Comparison of ENCODE assay signal across 17 cellular contexts in genomic region chr18:35442701-35443100, GRCh38. TPM values are rescaled to one million over a fixed set of nuclear protein-coding genes. Genes with fewer than 3 reads are reported as not detected.
DNase-seq lines count a peak whose midpoint lies in the region; ATAC-seq and TF ChIP-seq lines count a peak whose summit lies in the region.
"Had no signal": no experiment of that assay in that cellular context is flagged by ENCODE, and none has a peak within 500 bp of the region (broad histone marks: within the 10 kb centered on the region; RNA-seq: fewer than 3 reads in every experiment).

No MANE protein-coding gene starts in this region.

- H3K4me1 Mint-ChIP-seq in mesothelial cell of epicardium (peaks cover 13% of the 10 kb centered on the region), glutamatergic neuron (ENCODE audit: low read depth, unreplicated experiment) (peaks cover 2% of the 10 kb centered on the region)

- H3K4me2 ChIP-seq in mammary epithelial cell (ENCODE audit: insufficient read depth, low read depth, low read length) (no peak overlapping the region), smooth muscle cell (peak overlapping the region; percentile 53)

- no peak overlapping the region for H3K9ac ChIP-seq in mammary epithelial cell (ENCODE audit: insufficient read depth, low read length)
- peak overlapping the region; percentile 9 for H3K9ac ChIP-seq in smooth muscle cell (ENCODE audit: low read depth)
- H3K9ac ChIP-seq: GM23248 had no signal

- no peaks in the 10 kb centered on the region for H3K36me3 ChIP-seq in mammary epithelial cell (ENCODE audit: insufficient read depth, low read length)
- no peaks in the 10 kb centered on the region for H3K36me3 ChIP-seq in breast epithelium
- H3K36me3 ChIP-seq in RWPE2 (ENCODE audit: low read depth): no peaks in the 10 kb centered on the region
- no peaks in the 10 kb centered on the region for H3K36me3 ChIP-seq in smooth muscle cell (ENCODE audit: low read depth)

- no peaks in the 10 kb centered on the region for H4K20me1 ChIP-seq in mammary epithelial cell (ENCODE audit: insufficient read depth, low read length)
- no peaks in the 10 kb centered on the region for H4K20me1 ChIP-seq in smooth muscle cell (ENCODE audit: low read depth)

- ATAC-seq in RWPE2 (ENCODE audit: low read depth) (no peak), GM19452 (IDR thresholded peaks at IDR 0.05; ENCODE audit: unreplicated experiment) (no peak)
- ATAC-seq: HCT116 had no signal

- WGBS in mammary epithelial cell (ENCODE audit: low coverage, missing lambda C conversion rate): 77% methylated on average over 5 of the region's 5 CpGs
- 12% methylated on average over 5 of the region's 5 CpGs for WGBS in smooth muscle cell (ENCODE audit: low lambda C conversion rate)

- H3K27me3 Mint-ChIP-seq in mesothelial cell of epicardium (ENCODE audit: low read depth): no peaks in the 10 kb centered on the region
- no peaks in the 10 kb centered on the region for H3K27me3 Mint-ChIP-seq in glutamatergic neuron (ENCODE audit: unreplicated experiment)

- in situ Hi-C loops in mammary epithelial cell (cut with MboI; ENCODE audit: low sequenced_read_pairs in 2 of 2): no loop called here

- H3K4me3 ChIP-seq in mammary epithelial cell (replicated peaks in 1 of 3; ENCODE audit: insufficient read depth in 1 of 3, low read depth in 2 of 3, low read length in 3 of 3): no peak overlapping the region
- H3K4me3 ChIP-seq in breast epithelium: no peak overlapping the region
- no peak overlapping the region for H3K4me3 ChIP-seq in RWPE2 (ENCODE audit: severe bottlenecking)
- no peak overlapping the region for H3K4me3 ChIP-seq in smooth muscle cell
- H3K4me3 ChIP-seq: GM23248 had no signal

- dilution Hi-C loops in mammary epithelial cell (cut with HindIII; ENCODE audit: low sequenced_read_pairs): no loop called here

- no peak for TF ChIP-seq POLR2A in breast epithelium (IDR thresholded peaks at IDR 0.05)

- no peaks in the 10 kb centered on the region for H3K9me3 ChIP-seq in mammary epithelial cell (replicated peaks; ENCODE audit: insufficient read depth, low read length)
- H3K9me3 ChIP-seq in breast epithelium: no peaks in the 10 kb centered on the region
- H3K9me3 ChIP-seq in RWPE2 (ENCODE audit: severe bottlenecking): no peaks in the 10 kb centered on the region
- H3K9me3 ChIP-seq in smooth muscle cell (replicated peaks; ENCODE audit: low read depth): no peaks in the 10 kb centered on the region

- BruUV-seq in mammary epithelial cell (replicated peaks; lab: Mats Ljungman, UMichigan): no TSS peak

- CTCF ChIA-PET in mammary epithelial cell (lab: Charles Lee; ENCODE audit: low non-redundant PET): no interaction called here

- no peak for DNase-seq in mammary epithelial cell
- DNase-seq in breast epithelium (ENCODE audit: low spot score in 2 of 2): no peak
- no peak for DNase-seq in RWPE2 (ENCODE audit: low spot score)
- DNase-seq in mesothelial cell of epicardium (ENCODE audit: low spot score in 2 of 2, unreplicated experiment in 2 of 2): no peak
- DNase-seq in smooth muscle cell (lab: John Stamatoyannopoulos, UW; ENCODE audit: unreplicated experiment): no peak
- no peak for DNase-seq in stimulated activated CD4-positive, alpha-beta T cell treated with anti-CD3 and anti-CD28 coated beads, Interleukin-2, amount 100 ng/mL, for 48 hours
- no peak for DNase-seq in glutamatergic neuron
- DNase-seq: COR-L47, NCI-H1092, NCI-H1694, NCI-H345, NCI-H526 treated with DMSO at 0.1 percent for 48 hours, Right ventricle myocardium superior had no signal

- no peaks in the 10 kb centered on the region for H3K27me3 ChIP-seq in mammary epithelial cell (ENCODE audit: insufficient read depth, low read length)
- H3K27me3 ChIP-seq in breast epithelium: no peaks in the 10 kb centered on the region
- H3K27me3 ChIP-seq in RWPE2 (ENCODE audit: insufficient read depth, poor library complexity, severe bottlenecking): no peaks in the 10 kb centered on the region
- H3K27me3 ChIP-seq in smooth muscle cell (ENCODE audit: low read depth): no peaks in the 10 kb centered on the region

- peak overlapping the region; percentile 75 for H2AFZ ChIP-seq in mammary epithelial cell (ENCODE audit: low read depth, low read length)
- H2AFZ ChIP-seq in smooth muscle cell (ENCODE audit: low read depth): no peak overlapping the region
- H2AFZ ChIP-seq: GM23248 had no signal

- H3K27ac Mint-ChIP-seq in mesothelial cell of epicardium (peak overlapping the region; percentile 27), glutamatergic neuron (ENCODE audit: unreplicated experiment) (no peak overlapping the region)

- no peaks in the 10 kb centered on the region for H3K79me2 ChIP-seq in mammary epithelial cell (ENCODE audit: insufficient read depth, low read length)
- no peaks in the 10 kb centered on the region for H3K79me2 ChIP-seq in smooth muscle cell (ENCODE audit: low read depth)

- no peaks in the 10 kb centered on the region for H3K36me3 Mint-ChIP-seq in mesothelial cell of epicardium
- no peaks in the 10 kb centered on the region for H3K36me3 Mint-ChIP-seq in glutamatergic neuron (ENCODE audit: unreplicated experiment)
- H3K36me3 Mint-ChIP-seq: CD14-positive monocyte had no signal

- H3K9me3 Mint-ChIP-seq in mesothelial cell of epicardium: peaks cover 3% of the 10 kb centered on the region
- H3K9me3 Mint-ChIP-seq in glutamatergic neuron (ENCODE audit: unreplicated experiment): peaks cover 2% of the 10 kb centered on the region

- H3K4me1 ChIP-seq in mammary epithelial cell (ENCODE audit: insufficient read depth, low read length) (peaks cover 24% of the 10 kb centered on the region), breast epithelium (no peaks in the 10 kb centered on the region), RWPE2 (ENCODE audit: insufficient read depth, poor library complexity, severe bottlenecking) (peaks cover 25% of the 10 kb centered on the region), smooth muscle cell (ENCODE audit: low read depth) (no peaks in the 10 kb centered on the region)

- H3K27ac ChIP-seq in mammary epithelial cell (ENCODE audit: insufficient read depth, low read depth, low read length) (peak overlapping the region; percentile 86), breast epithelium (no peak overlapping the region), RWPE2 (ENCODE audit: poor library complexity, severe bottlenecking) (peak overlapping the region; percentile 53), smooth muscle cell (ENCODE audit: low read depth) (peak overlapping the region; percentile 78)
- H3K27ac ChIP-seq: GM23248 had no signal

- H3K4me3 Mint-ChIP-seq in mesothelial cell of epicardium (no peak overlapping the region), glutamatergic neuron (ENCODE audit: unreplicated experiment) (no peak overlapping the region)
- H3K4me3 Mint-ChIP-seq: CD14-positive monocyte had no signal

- no peak for TF ChIP-seq CTCF in mammary epithelial cell (conservative IDR thresholded peaks at IDR 0.05 in 1 of 2, IDR thresholded peaks at IDR 0.05 in 1 of 2; ENCODE audit: extremely low read depth in 1 of 2, insufficient read depth in 1 of 2, low read depth in 1 of 2, low read length in 2 of 2)
- no peak for TF ChIP-seq CTCF in breast epithelium (IDR thresholded peaks at IDR 0.05)
- TF ChIP-seq CTCF in RWPE2 (IDR thresholded peaks at IDR 0.05; ENCODE audit: poor library complexity, severe bottlenecking): no peak
- no peak for TF ChIP-seq CTCF in mesothelial cell of epicardium (IDR thresholded peaks at IDR 0.05; ENCODE audit: unreplicated experiment)
- no peak for TF ChIP-seq CTCF in smooth muscle cell (IDR thresholded peaks at IDR 0.05; ENCODE audit: borderline replicate concordance, insufficient read depth, poor library complexity, severe bottlenecking)
- no peak for TF ChIP-seq CTCF in glutamatergic neuron (IDR thresholded peaks at IDR 0.05; ENCODE audit: partially characterized antibody, unreplicated experiment)

- H3F3A ChIP-seq in smooth muscle cell (ENCODE audit: low read depth): no peaks in the 10 kb centered on the region

- intact Hi-C loops in mammary epithelial cell (cut with micrococcal nuclease) (loop anchor here (2.0 kb wide), 1 partner anchor 14 kb away; no protein-coding TSS in a partner anchor), breast epithelium (cut with DNase I; ENCODE audit: low total_unique reads) (loop anchor here (1.0 kb wide), 1 partner anchor 23 kb away; no protein-coding TSS in a partner anchor)

RNA-seq across cellular contexts. Expression of gene INO80C, which starts 55.1 kb away (rescaled TPM):
- total RNA-seq in mammary epithelial cell (10 to 100 TPM in 1 of 2 donors, 1 to 10 TPM in 1; 7.2 to 46.5 TPM), breast epithelium (10 to 100 TPM in 1 of 3 donors, 1 to 10 TPM in 2; 5.9 to 14.7 (median 6.7) TPM), mesothelial cell of epicardium (29.2 to 33.2 TPM (median 30.0 TPM) in 3 replicates), smooth muscle cell (4.8 and 6.8 TPM in 2 replicates), glutamatergic neuron (ENCODE audit: unreplicated experiment) (38.7 TPM)
- polyA plus RNA-seq in mammary epithelial cell (42.5 TPM), smooth muscle cell (13.9 and 19.2 TPM in 2 replicates)
- 20.4 TPM for polyA minus RNA-seq in mammary epithelial cell

Comparison
In these comparisons a context has a peak if more than half of its experiments do, and no peak if none do; other contexts are left out.
1. H3K27ac ChIP-seq: peak in mammary epithelial cell (single experiment), RWPE2 (single experiment) and smooth muscle cell (single experiment); none in breast epithelium (0 of 2).